Comparison of ENCODE assay signal across 14 cellular contexts in genomic region chr3:131193671-131194291, GRCh38.
A peak's percentile ranks its signal among the peaks of the same experiment; 100 is the strongest.
DNase-seq lines count a peak whose midpoint lies in the region; ATAC-seq lines count a peak whose summit lies in the region.
"Had no signal": no experiment of that assay in that cellular context is flagged by ENCODE, and none has a peak within 500 bp of the region (broad histone marks: within the 10 kb centered on the region; RNA-seq: fewer than 3 reads in every experiment).

No MANE protein-coding gene starts in this region.

- H3K14ac ChIP-seq in trophoblast cell (ENCODE audit: low read length): no peak overlapping the region

- intact Hi-C loops in activated naive CD4-positive, alpha-beta T cell treated with anti-CD3 and anti-CD28 coated beads for 36 hours (cut with micrococcal nuclease): no loop called here

- H3K4ac ChIP-seq in trophoblast cell (ENCODE audit: low read depth, low read length): no peak overlapping the region

- no peaks in the 10 kb centered on the region for H3K4me1 Mint-ChIP-seq in activated naive CD4-positive, alpha-beta T cell treated with anti-CD3 and anti-CD28 coated beads for 36 hours (ENCODE audit: low read depth)
- H3K4me1 Mint-ChIP-seq: activated naive CD8-positive, alpha-beta T cell treated with anti-CD3 and anti-CD28 coated beads, Interleukin-2, amount 10 ng/mL, durations not matched to agents 7 days and 5 days had no signal

- H2AK5ac ChIP-seq in trophoblast cell (ENCODE audit: low read length): no peak overlapping the region

- no peaks in the 10 kb centered on the region for H3K4me1 ChIP-seq in trophoblast cell (ENCODE audit: control insufficient read depth in 1 of 2, insufficient read depth in 2 of 2, low read length in 2 of 2)
- H3K4me1 ChIP-seq: esophagus squamous epithelium had no signal

- no peak overlapping the region for H4K91ac ChIP-seq in trophoblast cell (ENCODE audit: low read depth, low read length)

- no CpG with 5 or more reads among the region's 2 CpGs for WGBS in trophoblast cell (ENCODE audit: extremely low coverage, insufficient coverage, insufficient read length)

- no peaks in the 10 kb centered on the region for H3K79me2 ChIP-seq in trophoblast cell (ENCODE audit: control insufficient read depth, insufficient read depth, low read length, poor library complexity)

- no peaks in the 10 kb centered on the region for H3K9me3 Mint-ChIP-seq in activated naive CD4-positive, alpha-beta T cell treated with anti-CD3 and anti-CD28 coated beads for 36 hours

- no peaks in the 10 kb centered on the region for H3K79me1 ChIP-seq in trophoblast cell (ENCODE audit: low read length)

- CTCF ChIA-PET in activated naive CD4-positive, alpha-beta T cell treated with anti-CD3 and anti-CD28 coated beads for 36 hours (lab: Charles Lee): no interaction called here

- no peaks in the 10 kb centered on the region for H3K27me3 ChIP-seq in trophoblast cell (ENCODE audit: insufficient read depth, low read length)
- H3K27me3 ChIP-seq: esophagus squamous epithelium had no signal

- H2BK12ac ChIP-seq in trophoblast cell (ENCODE audit: low read length): no peak overlapping the region

- H3K18ac ChIP-seq in trophoblast cell (ENCODE audit: low read length): no peak overlapping the region

- H3K4me2 ChIP-seq in trophoblast cell (ENCODE audit: low read length): no peak overlapping the region

- no peak overlapping the region for H4K12ac ChIP-seq in trophoblast cell (ENCODE audit: low read depth, low read length)

- no peak overlapping the region for H3K4me3 ChIP-seq in trophoblast cell (ENCODE audit: low read depth, low read length)
- H3K4me3 ChIP-seq: esophagus squamous epithelium, lung had no signal

- H3K36me3 Mint-ChIP-seq in activated naive CD4-positive, alpha-beta T cell treated with anti-CD3 and anti-CD28 coated beads for 36 hours (ENCODE audit: low read depth): no peaks in the 10 kb centered on the region

- no peaks in the 10 kb centered on the region for H3K36me3 ChIP-seq in trophoblast cell (ENCODE audit: control insufficient read depth in 1 of 2, insufficient read depth in 2 of 2, low read length in 2 of 2)
- H3K36me3 ChIP-seq: esophagus squamous epithelium had no signal

- no peak overlapping the region for H2AFZ ChIP-seq in trophoblast cell (ENCODE audit: insufficient read depth, low read length, poor library complexity)

- no peak overlapping the region for H2BK120ac ChIP-seq in trophoblast cell (ENCODE audit: insufficient read depth, low read length, poor library complexity)

- no peak for ATAC-seq in HG02798 (IDR thresholded peaks at IDR 0.05; ENCODE audit: poor library complexity, unreplicated experiment)

- H2BK5ac ChIP-seq in trophoblast cell (ENCODE audit: low read depth, low read length, poor library complexity): no peak overlapping the region

- no peak overlapping the region for H3K9ac ChIP-seq in trophoblast cell (ENCODE audit: low read length)

- no peak overlapping the region for H3K27ac Mint-ChIP-seq in activated naive CD4-positive, alpha-beta T cell treated with anti-CD3 and anti-CD28 coated beads for 36 hours
- H3K27ac Mint-ChIP-seq: activated naive CD8-positive, alpha-beta T cell treated with anti-CD3 and anti-CD28 coated beads, Interleukin-2, amount 10 ng/mL, durations not matched to agents 7 days and 5 days had no signal

- H3K27ac ChIP-seq in trophoblast cell (ENCODE audit: low read depth, low read length): no peak overlapping the region
- H3K27ac ChIP-seq: esophagus squamous epithelium had no signal

- H4K8ac ChIP-seq in trophoblast cell (ENCODE audit: low read depth, low read length): no peak overlapping the region

- H3K23ac ChIP-seq in trophoblast cell (ENCODE audit: low read length): no peak overlapping the region

- no peaks in the 10 kb centered on the region for H3K27me3 Mint-ChIP-seq in activated naive CD4-positive, alpha-beta T cell treated with anti-CD3 and anti-CD28 coated beads for 36 hours (ENCODE audit: low read depth)
- H3K27me3 Mint-ChIP-seq: activated naive CD8-positive, alpha-beta T cell treated with anti-CD3 and anti-CD28 coated beads, Interleukin-2, amount 10 ng/mL, durations not matched to agents 7 days and 5 days had no signal

- DNase-seq in DMS53 (lab: John Stamatoyannopoulos, UW) (peak; percentile 31), DMS53 treated with DMSO at 0.1 percent for 48 hours (lab: John Stamatoyannopoulos, UW; ENCODE audit: unreplicated experiment) (no peak), NAMALWA (ENCODE audit: low spot score) (peak; percentile 36), astrocyte of the hippocampus (ENCODE audit: low read depth, low spot score) (peak; percentile 8), trophoblast cell (peak; percentile 51 to 87), C1 segment of cervical spinal cord (lab: John Stamatoyannopoulos, UW) (no peak)
- no peak for DNase-seq in activated naive CD4-positive, alpha-beta T cell treated with anti-CD3 and anti-CD28 coated beads for 36 hours
- DNase-seq: activated naive CD8-positive, alpha-beta T cell treated with anti-CD3 and anti-CD28 coated beads, Interleukin-2, amount 10 ng/mL, durations not matched to agents 7 days and 5 days; cortex of kidney; esophagus squamous epithelium; NCI-H1694; NCI-H82 had no signal

- no peak overlapping the region for H3K4me3 Mint-ChIP-seq in activated naive CD4-positive, alpha-beta T cell treated with anti-CD3 and anti-CD28 coated beads for 36 hours
- H3K4me3 Mint-ChIP-seq: activated naive CD8-positive, alpha-beta T cell treated with anti-CD3 and anti-CD28 coated beads, Interleukin-2, amount 10 ng/mL, durations not matched to agents 7 days and 5 days had no signal

- H3K9me3 ChIP-seq in trophoblast cell (ENCODE audit: insufficient read depth, low read depth, low read length): peaks cover 2% of the 10 kb centered on the region
- H3K9me3 ChIP-seq: esophagus squamous epithelium had no signal

Comparison
In these comparisons a context has a peak if more than half of its experiments do, and no peak if none do; other contexts are left out.
1. DNase-seq: peak in DMS53 (single experiment), NAMALWA (single experiment), astrocyte of the hippocampus (single experiment) and trophoblast cell (2 of 2); none in DMS53 treated with DMSO at 0.1 percent for 48 hours (single experiment), activated naive CD4-positive, alpha-beta T cell treated with anti-CD3 and anti-CD28 coated beads for 36 hours (single experiment) and C1 segment of cervical spinal cord (0 of 14).